14 cellular contexts compared by ENCODE assay signal in the genomic region with DNA sequence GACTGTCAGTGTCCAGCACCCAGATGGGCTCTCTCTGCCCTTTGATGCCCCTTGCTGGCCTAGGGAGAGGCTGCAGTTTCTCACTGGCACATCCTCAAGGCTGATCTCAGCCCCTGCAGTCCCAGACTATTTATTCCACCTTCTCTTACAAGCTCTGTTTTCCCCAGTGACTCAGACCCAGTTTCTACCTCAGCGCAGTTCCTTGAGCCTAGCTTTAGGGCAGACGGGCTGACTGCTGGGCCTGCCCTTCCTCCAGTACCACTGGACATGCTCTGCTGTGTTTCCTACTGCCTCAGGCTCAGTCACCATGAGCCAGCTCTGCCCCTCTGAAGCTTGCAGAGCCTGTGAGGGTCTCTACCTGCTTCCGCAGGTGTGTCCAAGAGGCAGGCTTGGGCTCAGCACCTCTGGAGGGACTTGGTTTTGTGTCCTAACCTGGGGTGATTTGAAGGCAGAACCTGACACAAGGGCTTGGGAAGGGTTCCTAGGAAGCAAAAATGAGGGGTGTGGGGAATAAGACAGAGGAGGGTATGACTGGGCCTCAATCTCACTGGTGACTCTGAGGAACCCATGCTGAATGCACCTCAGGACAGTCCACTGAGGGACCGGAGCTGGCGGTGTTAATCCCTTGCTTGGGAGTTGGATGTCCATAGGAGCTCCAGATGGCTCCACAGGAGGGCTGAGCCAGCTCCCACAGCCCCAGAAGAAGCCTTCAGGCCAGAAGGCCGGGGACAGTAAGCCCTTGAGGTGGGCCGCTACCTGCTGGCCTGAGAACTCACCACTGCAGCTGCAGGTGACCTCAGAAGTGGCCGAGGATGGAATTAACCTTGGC.
DNase-seq lines count a peak whose midpoint lies in the region; ATAC-seq and TF ChIP-seq lines count a peak whose summit lies in the region.
"Had no signal": no experiment of that assay in that cellular context is flagged by ENCODE, and none has a peak within 500 bp of the region (broad histone marks: within the 10 kb centered on the region; RNA-seq: fewer than 3 reads in every experiment).

No MANE protein-coding gene starts in this region.

- no peak overlapping the region for H3K4me3 Mint-ChIP-seq in chondrocyte (ENCODE audit: unreplicated experiment)
- no peak overlapping the region for H3K4me3 Mint-ChIP-seq in stimulated activated naive CD8-positive, alpha-beta T cell treated with anti-CD3 and anti-CD28 coated beads, Interleukin-15, amount 100 ng/mL, for 72 hours

- peaks cover 3% of the 10 kb centered on the region for H3K9me3 Mint-ChIP-seq in chondrocyte (ENCODE audit: low read depth)
- H3K9me3 Mint-ChIP-seq in stimulated activated naive CD8-positive, alpha-beta T cell treated with anti-CD3 and anti-CD28 coated beads, Interleukin-15, amount 100 ng/mL, for 72 hours: peaks cover 3 to 18% of the 10 kb centered on the region in 2 donors

- peak; percentile 2 for DNase-seq in stimulated activated CD4-positive, alpha-beta T cell treated with anti-CD3 and anti-CD28 coated beads, Interleukin-4, amount 100 ng/mL, for 24 hours
- no peak for DNase-seq in stimulated activated CD4-positive, alpha-beta T cell treated with anti-CD3 and anti-CD28 coated beads, Interleukin-15, amount 100 ng/mL, for 24 hours
- DNase-seq in chondrocyte (ENCODE audit: low spot score): peak; percentile 69
- DNase-seq in mesenteric fat pad (ENCODE audit: low spot score): peak; percentile 41
- peak; percentile 71 to 87 for DNase-seq in vagina (ENCODE audit: extremely low spot score in 2 of 2)
- no peak for DNase-seq in stimulated activated naive CD8-positive, alpha-beta T cell treated with anti-CD3 and anti-CD28 coated beads, Interleukin-15, amount 100 ng/mL, for 72 hours
- no peak for DNase-seq in adrenal gland
- DNase-seq: NCI-H2029 treated with DMSO at 0.1 percent for 48 hours, NCI-H748 treated with DMSO at 0.1 percent for 48 hours had no signal

- H3K4me1 Mint-ChIP-seq in chondrocyte (ENCODE audit: low read depth): peaks cover 7% of the 10 kb centered on the region
- H3K4me1 Mint-ChIP-seq in stimulated activated naive CD8-positive, alpha-beta T cell treated with anti-CD3 and anti-CD28 coated beads, Interleukin-15, amount 100 ng/mL, for 72 hours: no peaks in the 10 kb centered on the region

- no peak for ATAC-seq in stimulated activated naive CD8-positive, alpha-beta T cell treated with anti-CD3 and anti-CD28 coated beads, Interleukin-15, amount 100 ng/mL, for 72 hours
- ATAC-seq in HG03108 (IDR thresholded peaks at IDR 0.05; ENCODE audit: unreplicated experiment): no peak
- ATAC-seq: A549, PC-3 had no signal

- TF ChIP-seq CTCF in chondrocyte (IDR thresholded peaks at IDR 0.05) (no peak), vagina (IDR thresholded peaks at IDR 0.05) (no peak), adrenal gland (IDR thresholded peaks at IDR 0.05) (no peak)

- intact Hi-C loops in vagina (cut with DNase I) (no loop called here), adrenal gland (cut with DNase I) (no loop called here)

- 76 to 85% (median 81%) methylated on average over 7 to 8 of the region's 8 CpGs for WGBS in adrenal gland, 4 donors

- H3K4me1 ChIP-seq in vagina (no peaks in the 10 kb centered on the region), adrenal gland (replicated peaks in 1 of 2) (no peaks in the 10 kb centered on the region)
- H3K4me1 ChIP-seq: A549, SJCRH30 had no signal

- TF ChIP-seq POLR2A in vagina (IDR thresholded peaks at IDR 0.05) (no peak), adrenal gland (IDR thresholded peaks at IDR 0.05) (no peak)

- H3K9me3 ChIP-seq in vagina (no peaks in the 10 kb centered on the region), adrenal gland (replicated peaks in 1 of 3) (no peaks in the 10 kb centered on the region)
- H3K9me3 ChIP-seq: A549, SJCRH30 had no signal

- no peaks in the 10 kb centered on the region for H3K36me3 ChIP-seq in vagina
- H3K36me3 ChIP-seq in adrenal gland (replicated peaks in 1 of 2): no peaks in the 10 kb centered on the region
- H3K36me3 ChIP-seq: SJCRH30 had no signal

- peaks cover 2% of the 10 kb centered on the region for H3K27me3 Mint-ChIP-seq in chondrocyte (ENCODE audit: low read depth)
- H3K27me3 Mint-ChIP-seq in stimulated activated naive CD8-positive, alpha-beta T cell treated with anti-CD3 and anti-CD28 coated beads, Interleukin-15, amount 100 ng/mL, for 72 hours: peaks cover 8% of the 10 kb centered on the region

- no peak overlapping the region for H3K4me3 ChIP-seq in vagina
- H3K4me3 ChIP-seq in adrenal gland: no peak overlapping the region
- H3K4me3 ChIP-seq: A549, SJCRH30 had no signal

- H3K27me3 ChIP-seq in vagina (no peaks in the 10 kb centered on the region), adrenal gland (no peaks in the 10 kb centered on the region)
- H3K27me3 ChIP-seq: SJCRH30 had no signal

- peaks cover 1% of the 10 kb centered on the region for H3K36me3 Mint-ChIP-seq in chondrocyte (ENCODE audit: low read depth)

- H3K27ac ChIP-seq in vagina (no peak overlapping the region), adrenal gland (no peak overlapping the region)
- H3K27ac ChIP-seq: A549, RWPE1, SJCRH30 had no signal

- H3K27ac Mint-ChIP-seq in chondrocyte (ENCODE audit: unreplicated experiment): no peak overlapping the region
- no peak overlapping the region for H3K27ac Mint-ChIP-seq in stimulated activated naive CD8-positive, alpha-beta T cell treated with anti-CD3 and anti-CD28 coated beads, Interleukin-15, amount 100 ng/mL, for 72 hours

Comparison
In these comparisons a context has a peak if more than half of its experiments do, and no peak if none do; other contexts are left out.
1. DNase-seq: peak in stimulated activated CD4-positive, alpha-beta T cell treated with anti-CD3 and anti-CD28 coated beads, Interleukin-4, amount 100 ng/mL, for 24 hours (single experiment), chondrocyte (single experiment), mesenteric fat pad (single experiment) and vagina (2 of 2); none in stimulated activated CD4-positive, alpha-beta T cell treated with anti-CD3 and anti-CD28 coated beads, Interleukin-15, amount 100 ng/mL, for 24 hours (single experiment), stimulated activated naive CD8-positive, alpha-beta T cell treated with anti-CD3 and anti-CD28 coated beads, Interleukin-15, amount 100 ng/mL, for 72 hours (0 of 2) and adrenal gland (0 of 7).